ENCODE assay signal across 25 cellular contexts in the genomic region with DNA sequence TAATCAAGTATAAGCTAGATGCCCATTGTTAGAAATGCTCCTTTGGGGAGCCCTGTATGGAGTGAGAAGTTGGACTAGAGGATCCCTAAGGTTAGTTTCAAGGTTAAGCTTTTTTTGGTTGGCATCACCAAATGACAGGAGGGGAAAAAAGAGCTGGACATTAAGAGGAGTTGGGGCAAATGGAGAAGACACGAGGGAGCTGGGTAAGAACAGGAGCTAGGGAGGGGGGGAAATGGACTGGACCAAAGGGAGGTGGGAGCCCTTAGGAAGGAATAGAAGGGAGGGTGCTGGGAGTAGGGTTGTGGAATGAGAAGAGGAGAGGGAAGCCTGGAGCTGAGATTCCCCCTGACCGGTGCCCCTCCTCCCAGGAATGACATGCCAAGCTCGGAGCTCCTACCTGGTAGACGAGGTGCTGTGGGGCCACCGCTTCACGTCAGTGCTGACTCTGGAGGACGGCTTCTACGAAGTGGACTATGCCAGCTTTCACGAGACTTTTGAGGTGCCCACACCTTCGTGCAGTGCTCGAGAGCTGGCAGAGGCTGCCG. TPM values are rescaled to one million over a fixed set of nuclear protein-coding genes. Genes with fewer than 3 reads are reported as not detected.
"Had no signal": no experiment of that assay in that cellular context is flagged by ENCODE, and none has a peak within 500 bp of the region (broad histone marks: within the 10 kb centered on the region; RNA-seq: fewer than 3 reads in every experiment).

No MANE protein-coding gene starts in this region.

- ATAC-seq: activated CD8-positive, alpha-beta memory T cell treated with anti-CD3 and anti-CD28 coated beads, Interleukin-2, amount 10 ng/mL, durations not matched to agents 7 days and 5 days; activated naive CD8-positive, alpha-beta T cell treated with anti-CD3 and anti-CD28 coated beads, Interleukin-2, amount 50 U/mL, for 24 hours; stimulated activated naive CD8-positive, alpha-beta T cell treated with anti-CD3 and anti-CD28 coated beads, Interleukin-15, Interleukin-2, amounts not matched to agents 100 U/mL and 50 U/mL, for 24 hours had no signal

- H3K4me3 ChIP-seq: heart left ventricle, lung, transverse colon, uterus had no signal

- DNase-seq: activated CD4-positive, alpha-beta memory T cell treated with anti-CD3 and anti-CD28 coated beads for 36 hours; activated CD4-positive, alpha-beta T cell treated with anti-CD3 and anti-CD28 coated beads for 48 hours; activated CD8-positive, alpha-beta memory T cell treated with anti-CD3 and anti-CD28 coated beads, Interleukin-2, amount 10 ng/mL, durations not matched to agents 7 days and 5 days; activated gamma-delta T cell; activated naive CD4-positive, alpha-beta T cell treated with anti-CD3 and anti-CD28 coated beads, Interleukin-2, amount 50 U/mL, for 16 hours; activated naive CD8-positive, alpha-beta T cell treated with anti-CD3 and anti-CD28 coated beads, Interleukin-2, amount 50 U/mL, for 24 hours; activated T-cell treated with anti-CD3 and anti-CD28 coated beads for 4 hours; cortex of kidney; heart left ventricle; naive B cell; small intestine; stimulated activated CD4-positive, alpha-beta T cell treated with anti-CD3 and anti-CD28 coated beads, Interleukin-4, amount 100 ng/mL, for 24 hours; stimulated activated naive CD8-positive, alpha-beta T cell treated with anti-CD3 and anti-CD28 coated beads, Interleukin-15, Interleukin-2, amounts not matched to agents 100 U/mL and 50 U/mL, for 24 hours; transverse colon; uterus had no signal

- H3K4me3 Mint-ChIP-seq: activated CD4-positive, alpha-beta memory T cell treated with anti-CD3 and anti-CD28 coated beads for 36 hours; activated CD8-positive, alpha-beta memory T cell treated with anti-CD3 and anti-CD28 coated beads, Interleukin-2, amount 10 ng/mL, durations not matched to agents 7 days and 5 days; activated naive CD8-positive, alpha-beta T cell treated with anti-CD3 and anti-CD28 coated beads, Interleukin-2, amount 50 U/mL, for 24 hours; central memory CD8-positive, alpha-beta T cell; naive B cell had no signal

- H3K27ac Mint-ChIP-seq: activated CD4-positive, alpha-beta memory T cell treated with anti-CD3 and anti-CD28 coated beads for 36 hours; activated CD8-positive, alpha-beta memory T cell treated with anti-CD3 and anti-CD28 coated beads, Interleukin-2, amount 10 ng/mL, durations not matched to agents 7 days and 5 days; activated naive CD8-positive, alpha-beta T cell treated with anti-CD3 and anti-CD28 coated beads, Interleukin-2, amount 50 U/mL, for 24 hours had no signal

- H3K9me3 Mint-ChIP-seq: activated CD4-positive, alpha-beta memory T cell treated with anti-CD3 and anti-CD28 coated beads for 36 hours; activated naive CD8-positive, alpha-beta T cell treated with anti-CD3 and anti-CD28 coated beads, Interleukin-2, amount 50 U/mL, for 24 hours; central memory CD8-positive, alpha-beta T cell; naive B cell had no signal

- H3K9me3 ChIP-seq: heart left ventricle, transverse colon, uterus had no signal

- H3K4me1 ChIP-seq: uterus had no signal

- H3K36me3 ChIP-seq: uterus had no signal

- H3K27ac ChIP-seq: uterus had no signal

RNA-seq across cellular contexts. Expression of a gene that starts 5.9 kb away (rescaled TPM):
- total RNA-seq: activated CD4-positive, alpha-beta memory T cell treated with anti-CD3 and anti-CD28 coated beads for 36 hours; activated CD8-positive, alpha-beta memory T cell treated with anti-CD3 and anti-CD28 coated beads, Interleukin-2, amount 10 ng/mL, durations not matched to agents 7 days and 5 days; epithelial cell of proximal tubule; fibroblast of villous mesenchyme; lung; mesenteric fat pad; mucosa of gallbladder; omental fat pad; renal cortical epithelial cell; subcutaneous adipose tissue; T-helper 2 cell treated with Interferon-gamma antibody and Interleukin-4, amounts not matched to agents 100 ng/mL and 5 ng/mL, for 36 hours had no signal

RNA-seq across cellular contexts. Expression of a gene that starts 17.2 kb away (rescaled TPM):
- total RNA-seq: activated CD4-positive, alpha-beta memory T cell treated with anti-CD3 and anti-CD28 coated beads for 36 hours; activated CD8-positive, alpha-beta memory T cell treated with anti-CD3 and anti-CD28 coated beads, Interleukin-2, amount 10 ng/mL, durations not matched to agents 7 days and 5 days; epithelial cell of proximal tubule; fibroblast of villous mesenchyme; mucosa of gallbladder; omental fat pad; subcutaneous adipose tissue; T-helper 2 cell treated with Interferon-gamma antibody and Interleukin-4, amounts not matched to agents 100 ng/mL and 5 ng/mL, for 36 hours; transverse colon had no signal

RNA-seq across cellular contexts. Expression of a gene that starts 28.4 kb away (rescaled TPM):
- total RNA-seq: activated CD4-positive, alpha-beta memory T cell treated with anti-CD3 and anti-CD28 coated beads for 36 hours; activated CD8-positive, alpha-beta memory T cell treated with anti-CD3 and anti-CD28 coated beads, Interleukin-2, amount 10 ng/mL, durations not matched to agents 7 days and 5 days; epithelial cell of proximal tubule; fibroblast of villous mesenchyme; T-helper 2 cell treated with Interferon-gamma antibody and Interleukin-4, amounts not matched to agents 100 ng/mL and 5 ng/mL, for 36 hours had no signal
